In the genomic region with DNA sequence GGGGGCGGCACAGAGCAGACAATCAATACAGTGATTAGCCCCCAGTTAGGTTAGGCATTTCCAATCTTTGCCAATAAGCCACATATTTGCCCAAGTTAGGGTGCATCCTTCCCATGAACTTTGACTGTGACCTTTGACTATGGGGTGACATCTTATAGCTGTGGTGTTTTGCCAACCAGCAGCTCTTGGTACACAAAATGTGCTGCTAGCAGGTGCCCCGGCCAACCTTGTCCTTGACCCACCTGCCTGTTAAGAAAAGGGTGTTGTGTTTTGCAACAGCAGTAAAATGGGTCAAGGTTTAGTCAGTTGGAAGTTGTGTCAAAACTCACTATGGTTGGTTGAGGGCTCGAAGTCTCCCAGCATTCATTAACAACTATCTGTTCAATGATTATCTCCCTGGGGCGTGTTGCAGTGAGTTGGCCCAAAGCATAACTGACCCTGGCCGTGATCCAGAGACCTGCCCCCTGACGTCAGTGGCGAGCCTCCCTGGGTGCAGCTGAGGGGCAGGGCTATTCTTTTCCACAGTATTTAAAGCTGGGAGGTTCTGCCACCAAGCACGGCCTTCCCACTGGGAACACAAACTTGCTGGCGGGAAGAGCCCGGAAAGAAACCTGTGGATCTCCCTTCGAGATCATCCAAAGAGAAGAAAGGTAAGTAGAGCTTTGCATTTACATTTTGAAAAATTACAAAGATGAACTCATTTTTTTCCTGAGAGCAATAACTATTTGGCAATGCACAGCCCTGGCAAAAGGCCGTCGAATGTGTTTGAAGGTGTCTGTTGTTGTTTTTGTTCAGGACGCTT, we compare ENCODE assay signal across 1 cellular context.
A peak's percentile ranks its signal among the peaks of the same experiment; 100 is the strongest.
TF ChIP-seq lines count a peak whose summit lies in the region.

A gene (plus strand): TSS at position 557 of the 802 bp plus-strand sequence. CDS start 302 bp downstream, outside the sequence.

TF ChIP-seq in HEK293, 187 proteins besides CTCF, POLR2A, EP300 and RAD21 (continued from another document):
- TF ChIP-seq, protein P1, sequence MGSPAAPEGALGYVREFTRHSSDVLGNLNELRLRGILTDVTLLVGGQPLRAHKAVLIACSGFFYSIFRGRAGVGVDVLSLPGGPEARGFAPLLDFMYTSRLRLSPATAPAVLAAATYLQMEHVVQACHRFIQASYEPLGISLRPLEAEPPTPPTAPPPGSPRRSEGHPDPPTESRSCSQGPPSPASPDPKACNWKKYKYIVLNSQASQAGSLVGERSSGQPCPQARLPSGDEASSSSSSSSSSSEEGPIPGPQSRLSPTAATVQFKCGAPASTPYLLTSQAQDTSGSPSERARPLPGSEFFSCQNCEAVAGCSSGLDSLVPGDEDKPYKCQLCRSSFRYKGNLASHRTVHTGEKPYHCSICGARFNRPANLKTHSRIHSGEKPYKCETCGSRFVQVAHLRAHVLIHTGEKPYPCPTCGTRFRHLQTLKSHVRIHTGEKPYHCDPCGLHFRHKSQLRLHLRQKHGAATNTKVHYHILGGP (tag by site-specific recombination; IDR thresholded peaks at IDR 0.05), result no peak
- TF ChIP-seq BCL11B (tag by site-specific recombination; IDR thresholded peaks at IDR 0.05; ENCODE audit: low read depth) (no peak), ZNF19 (tag by site-specific recombination; IDR thresholded peaks at IDR 0.05; ENCODE audit: low read depth) (no peak), ZNF510 (tag by site-specific recombination; IDR thresholded peaks at IDR 0.05; ENCODE audit: insufficient replicate concordance) (no peak), ZNF664 (tag by site-specific recombination; IDR thresholded peaks at IDR 0.05) (no peak), ZNF157 (tag by site-specific recombination; IDR thresholded peaks at IDR 0.05) (no peak), GLIS1 (tag by site-specific recombination; IDR thresholded peaks at IDR 0.05) (peak; percentile 80)
- TF ChIP-seq, protein P2, sequence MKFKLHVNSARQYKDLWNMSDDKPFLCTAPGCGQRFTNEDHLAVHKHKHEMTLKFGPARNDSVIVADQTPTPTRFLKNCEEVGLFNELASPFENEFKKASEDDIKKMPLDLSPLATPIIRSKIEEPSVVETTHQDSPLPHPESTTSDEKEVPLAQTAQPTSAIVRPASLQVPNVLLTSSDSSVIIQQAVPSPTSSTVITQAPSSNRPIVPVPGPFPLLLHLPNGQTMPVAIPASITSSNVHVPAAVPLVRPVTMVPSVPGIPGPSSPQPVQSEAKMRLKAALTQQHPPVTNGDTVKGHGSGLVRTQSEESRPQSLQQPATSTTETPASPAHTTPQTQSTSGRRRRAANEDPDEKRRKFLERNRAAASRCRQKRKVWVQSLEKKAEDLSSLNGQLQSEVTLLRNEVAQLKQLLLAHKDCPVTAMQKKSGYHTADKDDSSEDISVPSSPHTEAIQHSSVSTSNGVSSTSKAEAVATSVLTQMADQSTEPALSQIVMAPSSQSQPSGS (tag by site-specific recombination; IDR thresholded peaks at IDR 0.05; ENCODE audit: low read depth), result peak; percentile 68
